In genomic region chr6:55917756-55918415, GRCh38 we compare ENCODE assay signal across 25 cellular contexts. TPM values are rescaled to one million over a fixed set of nuclear protein-coding genes. Genes with fewer than 3 reads are reported as not detected.
A peak's percentile ranks its signal among the peaks of the same experiment; 100 is the strongest.
DNase-seq lines count a peak whose midpoint lies in the region; ATAC-seq, FAIRE-seq and TF ChIP-seq lines count a peak whose summit lies in the region.
"Had no signal": no experiment of that assay in that cellular context is flagged by ENCODE, and none has a peak within 500 bp of the region (broad histone marks: within the 10 kb centered on the region; RNA-seq: fewer than 3 reads in every experiment).

No MANE protein-coding gene starts in this region.

- intact Hi-C loops in IMR-90 (cut with micrococcal nuclease) = no loop called here

- H3K4me3 ChIP-seq in ACC112 (ENCODE audit: low read depth, low read length) (peak overlapping the region; percentile 37), IMR-90 (ENCODE audit: insufficient read depth, low read depth, low read length) (no peak overlapping the region), fibroblast of lung (replicated peaks in 1 of 4; ENCODE audit: control extremely low read depth in 1 of 4, insufficient read depth in 1 of 4, low read depth in 3 of 4, low read length in 4 of 4) (peak overlapping the region in 2 of 4 experiments; percentile 8 to 14), osteoblast (ENCODE audit: insufficient read depth, low read length) (no peak overlapping the region)
- H3K4me3 ChIP-seq: colonic mucosa, sigmoid colon, transverse colon had no signal

- no peak overlapping the region for H3K56ac ChIP-seq in IMR-90 (ENCODE audit: extremely low read depth, insufficient read depth, low read length)

- H4K8ac ChIP-seq in IMR-90 (ENCODE audit: low read depth in 2 of 2, low read length in 2 of 2) = no peak overlapping the region

- H3K4me1 ChIP-seq in ACC112 (ENCODE audit: control insufficient read depth, insufficient read depth, low read length, unreplicated experiment) (peaks cover 44% of the 10 kb centered on the region), IMR-90 (ENCODE audit: control insufficient read depth, insufficient read depth, low read length) (peaks cover 8% of the 10 kb centered on the region), fibroblast of lung (ENCODE audit: control insufficient read depth, extremely low read depth, insufficient read depth, low read length) (no peaks in the 10 kb centered on the region), osteoblast (ENCODE audit: insufficient read depth, low read length) (peaks cover 26% of the 10 kb centered on the region)
- H3K4me1 ChIP-seq: colonic mucosa, parathyroid adenoma, sigmoid colon, transverse colon had no signal

- no CpG with 5 or more reads among the region's 3 CpGs for WGBS in IMR-90 (ENCODE audit: extremely low coverage in 2 of 2, insufficient read length in 1 of 2), 2 experiments

- H3K14ac ChIP-seq in IMR-90 (replicated peaks; ENCODE audit: low read depth, low read length) = no peak overlapping the region

- FAIRE-seq in HTR-8/SVneo (lab: Jason Lieb, UNC) = no peak

- H3K79me2 ChIP-seq in ACC112 (ENCODE audit: control insufficient read depth, insufficient read depth, low read length, unreplicated experiment) = no peaks in the 10 kb centered on the region
- no peaks in the 10 kb centered on the region for H3K79me2 ChIP-seq in fibroblast of lung (ENCODE audit: control insufficient read depth, insufficient read depth, low read length)
- H3K79me2 ChIP-seq in osteoblast (ENCODE audit: insufficient read depth, low read length) = no peaks in the 10 kb centered on the region
- H3K79me2 ChIP-seq: parathyroid adenoma had no signal

- no peak overlapping the region for H2BK120ac ChIP-seq in IMR-90 (ENCODE audit: low read depth, low read length)

- peak overlapping the region; percentile 35; the same call in 1 of the 2 replicates for H4K5ac ChIP-seq in IMR-90 (ENCODE audit: low read depth, low read length)

- H2AFZ ChIP-seq in ACC112 (ENCODE audit: low read length, unreplicated experiment) (peak overlapping the region; percentile 46), IMR-90 (replicated peaks; ENCODE audit: low read length, poor library complexity) (no peak overlapping the region), fibroblast of lung (ENCODE audit: low read length) (no peak overlapping the region), osteoblast (ENCODE audit: low read length) (no peak overlapping the region)
- H2AFZ ChIP-seq: parathyroid adenoma had no signal

- H3K27me3 ChIP-seq in ACC112 (ENCODE audit: insufficient read depth, low read length) (no peaks in the 10 kb centered on the region), IMR-90 (ENCODE audit: control insufficient read depth, insufficient read depth, low read length) (no peaks in the 10 kb centered on the region), fibroblast of lung (ENCODE audit: control insufficient read depth, insufficient read depth, low read length) (no peaks in the 10 kb centered on the region), osteoblast (ENCODE audit: insufficient read depth, low read length) (no peaks in the 10 kb centered on the region)
- H3K27me3 ChIP-seq: colonic mucosa, sigmoid colon, transverse colon had no signal

- H2AK9ac ChIP-seq in IMR-90 (replicated peaks; ENCODE audit: low read depth, low read length, poor library complexity) = no peak overlapping the region

- BruUV-seq in IMR-90 (replicated peaks; lab: Mats Ljungman, UMichigan) = no TSS peak

- POLR2A ChIA-PET in IMR-90 (lab: Charles Lee; ENCODE audit: unreplicated experiment) = no interaction called here

- ATAC-seq in IMR-90 (ENCODE audit: low read depth) (peak; percentile 55), HG03439 (IDR thresholded peaks at IDR 0.05; ENCODE audit: unreplicated experiment) (no peak), HG02798 (IDR thresholded peaks at IDR 0.05; ENCODE audit: poor library complexity, unreplicated experiment) (no peak)
- ATAC-seq: activated CD4-positive, alpha-beta T cell treated with anti-CD3 and anti-CD28 coated beads for 36 hours; activated naive CD4-positive, alpha-beta T cell treated with anti-CD3 and anti-CD28 coated beads, Interleukin-2, amount 50 U/mL, for 72 hours; naive thymus-derived CD8-positive, alpha-beta T cell had no signal

- H3K4me2 ChIP-seq in IMR-90 (ENCODE audit: low read depth, low read length) = peak overlapping the region; percentile 47; the same call in 1 of the 2 replicates
- H3K4me2 ChIP-seq in fibroblast of lung (ENCODE audit: extremely low read depth, insufficient read depth, low read length) = peak overlapping the region; percentile 16
- H3K4me2 ChIP-seq in osteoblast (ENCODE audit: insufficient read depth, low read length) = peak overlapping the region; percentile 12

- H3K9ac ChIP-seq in IMR-90 (ENCODE audit: low read depth, low read length) (no peak overlapping the region), fibroblast of lung (ENCODE audit: insufficient read depth, low read length) (no peak overlapping the region)
- H3K9ac ChIP-seq: parathyroid adenoma had no signal

- H4K20me1 ChIP-seq in IMR-90 (ENCODE audit: insufficient read depth, low read length) = no peaks in the 10 kb centered on the region
- H4K20me1 ChIP-seq in fibroblast of lung (ENCODE audit: control insufficient read depth, extremely low read depth, insufficient read depth, low read length) = no peaks in the 10 kb centered on the region
- no peaks in the 10 kb centered on the region for H4K20me1 ChIP-seq in osteoblast (ENCODE audit: insufficient read depth, low read length)

- H2BK15ac ChIP-seq in IMR-90 (ENCODE audit: low read depth, low read length) = no peak overlapping the region

- no peaks in the 10 kb centered on the region for H3K36me3 ChIP-seq in ACC112 (ENCODE audit: insufficient read depth, low read length)
- no peaks in the 10 kb centered on the region for H3K36me3 ChIP-seq in IMR-90 (ENCODE audit: control insufficient read depth, insufficient read depth, low read length)
- H3K36me3 ChIP-seq in fibroblast of lung (ENCODE audit: control insufficient read depth, insufficient read depth, low read length) = no peaks in the 10 kb centered on the region
- H3K36me3 ChIP-seq in osteoblast (ENCODE audit: insufficient read depth, low read length) = no peaks in the 10 kb centered on the region
- H3K36me3 ChIP-seq: colonic mucosa, sigmoid colon, transverse colon had no signal

- H3K9me1 ChIP-seq in IMR-90 (ENCODE audit: insufficient read depth, low read length) = peaks cover 6% of the 10 kb centered on the region

- H2BK20ac ChIP-seq in IMR-90 (ENCODE audit: low read depth, low read length) = no peak overlapping the region

- in situ Hi-C loops in IMR-90 (cut with MboI; ENCODE audit: low sequenced_read_pairs) = no loop called here

- no peak for TF ChIP-seq POLR2A in IMR-90 (IDR thresholded peaks at IDR 0.05; ENCODE audit: low read depth, low read length)

- H2BK5ac ChIP-seq in IMR-90 (ENCODE audit: low read depth, low read length, poor library complexity, severe bottlenecking) = peak overlapping the region; percentile 29

- no peak for TF ChIP-seq CTCF in IMR-90 (conservative IDR thresholded peaks at IDR 0.05; ENCODE audit: low read depth, low read length)
- no peak for TF ChIP-seq CTCF in fibroblast of lung (conservative IDR thresholded peaks at IDR 0.05 in 1 of 2, IDR thresholded peaks at IDR 0.05 in 1 of 2; ENCODE audit: low read depth in 1 of 2, low read length in 2 of 2)
- no peak for TF ChIP-seq CTCF in osteoblast (IDR thresholded peaks at IDR 0.05; ENCODE audit: extremely low read depth, low read depth, low read length)

- H2AK5ac ChIP-seq in IMR-90 (ENCODE audit: low read depth, low read length) = no peak overlapping the region

- DNase-seq in IMR-90 = peak; percentile 48
- DNase-seq in fibroblast of lung (ENCODE audit: low read depth in 2 of 2) = peak in 1 of 2 donors; percentile 88
- DNase-seq in osteoblast (ENCODE audit: insufficient read length, low spot score, missing footprints) = no peak
- no peak for DNase-seq in SKM-1 treated with dmso at 0.1 percent for 144 hours (lab: John Stamatoyannopoulos, UW; ENCODE audit: unreplicated experiment)
- DNase-seq in HTR-8/SVneo (ENCODE audit: insufficient read length, low spot score) = no peak
- DNase-seq: activated CD4-positive, alpha-beta T cell treated with anti-CD3 and anti-CD28 coated beads for 36 hours; CD4-positive, alpha-beta memory T cell; colonic mucosa; DMS79 treated with DMSO at 0.1 percent for 48 hours; H7; naive thymus-derived CD8-positive, alpha-beta T cell; NCI-H1417 treated with DMSO at 0.1 percent for 48 hours; NCI-H524 treated with DMSO at 0.1 percent for 48 hours; SHP77; sigmoid colon; stimulated activated CD4-positive, alpha-beta T cell treated with anti-CD3 and anti-CD28 coated beads, Interleukin-1b, Interleukin-23, amount 100 ng/mL, for 48 hours; stimulated activated naive CD4-positive, alpha-beta T cell; transverse colon had no signal

- CTCF ChIA-PET in IMR-90 (lab: Yijun Ruan, JAX) = no interaction called here

- no peak overlapping the region for H3K23ac ChIP-seq in IMR-90 (ENCODE audit: low read depth, low read length)

- no peak overlapping the region for H4K91ac ChIP-seq in IMR-90 (ENCODE audit: insufficient read depth, low read depth, low read length)

- H3K4ac ChIP-seq in IMR-90 (ENCODE audit: low read depth, low read length) = no peak overlapping the region

- H3K9me3 ChIP-seq in IMR-90 (ENCODE audit: control insufficient read depth, insufficient read depth, low read length) (no peaks in the 10 kb centered on the region), fibroblast of lung (ENCODE audit: control insufficient read depth, insufficient read depth, low read depth, low read length) (no peaks in the 10 kb centered on the region), osteoblast (ENCODE audit: low read depth, low read length) (no peaks in the 10 kb centered on the region)
- H3K9me3 ChIP-seq: colonic mucosa, sigmoid colon, transverse colon had no signal

- 0 out of 2 replicates have a peak overlapping the region, but pooled peaks have one; percentile 22 for H3K18ac ChIP-seq in IMR-90 (ENCODE audit: low read depth, low read length)

- dilution Hi-C loops in IMR-90 (cut with HindIII; ENCODE audit: low sequenced_read_pairs, unreplicated experiment) = no loop called here

- TF ChIP-seq RAD21 in IMR-90 (IDR thresholded peaks at IDR 0.05; ENCODE audit: low read length) = no peak

- no peaks in the 10 kb centered on the region for H3K79me1 ChIP-seq in IMR-90 (ENCODE audit: low read depth in 1 of 2, low read length in 2 of 2)

- H3K27ac ChIP-seq in ACC112 (ENCODE audit: low read depth, low read length) = peak overlapping the region; percentile 89
- peak overlapping the region; percentile 37; the same call in 1 of the 2 replicates for H3K27ac ChIP-seq in IMR-90 (ENCODE audit: insufficient read depth, low read length)
- no peak overlapping the region for H3K27ac ChIP-seq in fibroblast of lung (ENCODE audit: insufficient read depth, low read length)
- peak overlapping the region; percentile 36 for H3K27ac ChIP-seq in osteoblast (ENCODE audit: low read depth, low read length)
- H3K27ac ChIP-seq: colonic mucosa, parathyroid adenoma, transverse colon had no signal

RNA-seq across cellular contexts. Expression of gene BMP5, which starts 42.5 kb away (rescaled TPM):
- total RNA-seq in IMR-90 (2012; rRNA removed) = under 0.01 TPM in 2 replicates
- polyA plus RNA-seq in IMR-90 (2012; rRNA removed) = 0.02 TPM in 1 of 2 replicates, not detected in the other
- polyA plus RNA-seq in IMR-90 (2012; cell fraction: cytosol; rRNA removed) = not detected in 2 replicates
- polyA plus RNA-seq in IMR-90 (2012; cell fraction: nucleus; rRNA removed; ENCODE audit: low replicate concordance) = not detected in 2 replicates
- total RNA-seq in fibroblast of lung = 1.0 and 1.5 TPM in 2 replicates
- polyA plus RNA-seq in fibroblast of lung = 0.05 TPM in 1 of 2 replicates, not detected in the other
- 0.05 TPM in 1 of 2 replicates, not detected in the other for polyA plus RNA-seq in fibroblast of lung (2012)
- not detected in 2 replicates for polyA minus RNA-seq in fibroblast of lung (ENCODE audit: low replicate concordance)
- 0.36 and 0.59 TPM in 2 replicates for total RNA-seq in osteoblast
- total RNA-seq: activated CD4-positive, alpha-beta T cell treated with anti-CD3 and anti-CD28 coated beads for 36 hours; activated naive CD4-positive, alpha-beta T cell treated with anti-CD3 and anti-CD28 coated beads, Interleukin-2, amount 50 U/mL, for 72 hours; CD4-positive, alpha-beta memory T cell; mesenteric fat pad; naive thymus-derived CD8-positive, alpha-beta T cell; T-helper 1 cell treated with Interleukin-12 subunit alpha and Interleukin-12 subunit beta and Interleukin-4 antibody, amounts not matched to agents 30 ng/mL and 1 ng/mL, for 36 hours had no signal
- polyA plus RNA-seq: CD4-positive, alpha-beta memory T cell; naive thymus-derived CD8-positive, alpha-beta T cell had no signal
